ENCODE assay signal across 1 cellular context in the genomic region with DNA sequence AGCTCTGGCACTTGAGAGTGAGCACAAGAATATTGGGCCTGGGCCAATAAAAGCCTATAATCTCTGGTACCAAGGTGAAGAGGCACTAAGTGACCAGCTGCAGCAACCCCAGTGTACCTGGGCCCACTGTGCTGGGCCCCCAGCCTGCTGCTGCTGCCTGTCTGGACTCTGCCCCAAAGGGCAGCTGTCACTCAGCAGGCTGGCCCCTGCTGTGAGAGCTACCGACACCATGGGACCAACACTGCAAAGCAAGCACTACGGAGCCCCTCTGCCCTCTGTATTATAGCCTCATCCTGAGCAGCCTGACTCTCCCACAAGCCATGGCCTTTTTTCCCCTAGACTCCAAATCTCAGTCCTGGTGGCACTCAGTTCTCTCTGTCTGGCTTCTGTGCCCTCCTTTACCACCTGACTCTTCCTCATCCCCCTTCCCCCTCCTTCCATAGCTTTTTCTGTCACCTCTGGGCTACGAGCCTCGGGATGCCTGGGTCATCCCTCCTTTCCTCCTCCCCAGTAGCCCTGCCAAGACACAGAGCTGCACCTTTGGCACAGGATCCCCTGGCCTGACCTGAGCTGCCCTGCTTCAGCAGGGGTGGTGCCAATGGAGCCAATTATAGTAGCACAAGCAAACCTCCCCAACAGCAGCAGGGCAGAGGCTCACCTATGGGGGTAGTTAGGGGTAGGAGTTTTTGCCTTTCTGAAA.
TF ChIP-seq lines count a peak whose summit lies in the region.

No MANE protein-coding gene starts in this region.

TF ChIP-seq in HepG2, 621 proteins besides CTCF, POLR2A, EP300 and RAD21 (continues in another document):
- TF ChIP-seq SAP130 (CRISPR knock-in tag; IDR thresholded peaks at IDR 0.05; ENCODE audit: low read depth) = peak; percentile 48; the same call in 1 of the 2 replicates
- TF ChIP-seq ZNF292 (CRISPR knock-in tag; IDR thresholded peaks at IDR 0.05; ENCODE audit: borderline replicate concordance, low read depth) = peak; percentile 46; the same call in 1 of the 2 replicates
- TF ChIP-seq ZFX (CRISPR knock-in tag; IDR thresholded peaks at IDR 0.05; ENCODE audit: low read depth) = 0 out of 2 replicates have a peak, but pooled peaks have one; percentile 33
- TF ChIP-seq ZNF619 (CRISPR knock-in tag; IDR thresholded peaks at IDR 0.05) = 0 out of 2 replicates have a peak, but pooled peaks have one; percentile 25
- TF ChIP-seq, protein P1, sequence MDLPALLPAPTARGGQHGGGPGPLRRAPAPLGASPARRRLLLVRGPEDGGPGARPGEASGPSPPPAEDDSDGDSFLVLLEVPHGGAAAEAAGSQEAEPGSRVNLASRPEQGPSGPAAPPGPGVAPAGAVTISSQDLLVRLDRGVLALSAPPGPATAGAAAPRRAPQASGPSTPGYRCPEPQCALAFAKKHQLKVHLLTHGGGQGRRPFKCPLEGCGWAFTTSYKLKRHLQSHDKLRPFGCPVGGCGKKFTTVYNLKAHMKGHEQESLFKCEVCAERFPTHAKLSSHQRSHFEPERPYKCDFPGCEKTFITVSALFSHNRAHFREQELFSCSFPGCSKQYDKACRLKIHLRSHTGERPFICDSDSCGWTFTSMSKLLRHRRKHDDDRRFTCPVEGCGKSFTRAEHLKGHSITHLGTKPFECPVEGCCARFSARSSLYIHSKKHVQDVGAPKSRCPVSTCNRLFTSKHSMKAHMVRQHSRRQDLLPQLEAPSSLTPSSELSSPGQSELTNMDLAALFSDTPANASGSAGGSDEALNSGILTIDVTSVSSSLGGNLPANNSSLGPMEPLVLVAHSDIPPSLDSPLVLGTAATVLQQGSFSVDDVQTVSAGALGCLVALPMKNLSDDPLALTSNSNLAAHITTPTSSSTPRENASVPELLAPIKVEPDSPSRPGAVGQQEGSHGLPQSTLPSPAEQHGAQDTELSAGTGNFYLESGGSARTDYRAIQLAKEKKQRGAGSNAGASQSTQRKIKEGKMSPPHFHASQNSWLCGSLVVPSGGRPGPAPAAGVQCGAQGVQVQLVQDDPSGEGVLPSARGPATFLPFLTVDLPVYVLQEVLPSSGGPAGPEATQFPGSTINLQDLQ (CRISPR knock-in tag; IDR thresholded peaks at IDR 0.05) = no peak
- TF ChIP-seq FOXP1 (IDR thresholded peaks at IDR 0.05) = no peak
- no peak for TF ChIP-seq FOXP1 (CRISPR knock-in tag; IDR thresholded peaks at IDR 0.05)
- TF ChIP-seq POLR2G (IDR thresholded peaks at IDR 0.05; ENCODE audit: low read depth, low read length) = peak; percentile 47; the same call in 1 of the 2 replicates
- no peak for TF ChIP-seq SP1 (IDR thresholded peaks at IDR 0.05)
- TF ChIP-seq SP1 (CRISPR knock-in tag; IDR thresholded peaks at IDR 0.05) = no peak
- no peak for TF ChIP-seq NCOA2 (CRISPR knock-in tag; IDR thresholded peaks at IDR 0.05)
- TF ChIP-seq, protein P2, sequence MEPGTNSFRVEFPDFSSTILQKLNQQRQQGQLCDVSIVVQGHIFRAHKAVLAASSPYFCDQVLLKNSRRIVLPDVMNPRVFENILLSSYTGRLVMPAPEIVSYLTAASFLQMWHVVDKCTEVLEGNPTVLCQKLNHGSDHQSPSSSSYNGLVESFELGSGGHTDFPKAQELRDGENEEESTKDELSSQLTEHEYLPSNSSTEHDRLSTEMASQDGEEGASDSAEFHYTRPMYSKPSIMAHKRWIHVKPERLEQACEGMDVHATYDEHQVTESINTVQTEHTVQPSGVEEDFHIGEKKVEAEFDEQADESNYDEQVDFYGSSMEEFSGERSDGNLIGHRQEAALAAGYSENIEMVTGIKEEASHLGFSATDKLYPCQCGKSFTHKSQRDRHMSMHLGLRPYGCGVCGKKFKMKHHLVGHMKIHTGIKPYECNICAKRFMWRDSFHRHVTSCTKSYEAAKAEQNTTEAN (CRISPR knock-in tag; conservative IDR thresholded peaks at IDR 0.05) = no peak
- TF ChIP-seq NFE2 (CRISPR knock-in tag; IDR thresholded peaks at IDR 0.05) = no peak
- TF ChIP-seq, protein P3, sequence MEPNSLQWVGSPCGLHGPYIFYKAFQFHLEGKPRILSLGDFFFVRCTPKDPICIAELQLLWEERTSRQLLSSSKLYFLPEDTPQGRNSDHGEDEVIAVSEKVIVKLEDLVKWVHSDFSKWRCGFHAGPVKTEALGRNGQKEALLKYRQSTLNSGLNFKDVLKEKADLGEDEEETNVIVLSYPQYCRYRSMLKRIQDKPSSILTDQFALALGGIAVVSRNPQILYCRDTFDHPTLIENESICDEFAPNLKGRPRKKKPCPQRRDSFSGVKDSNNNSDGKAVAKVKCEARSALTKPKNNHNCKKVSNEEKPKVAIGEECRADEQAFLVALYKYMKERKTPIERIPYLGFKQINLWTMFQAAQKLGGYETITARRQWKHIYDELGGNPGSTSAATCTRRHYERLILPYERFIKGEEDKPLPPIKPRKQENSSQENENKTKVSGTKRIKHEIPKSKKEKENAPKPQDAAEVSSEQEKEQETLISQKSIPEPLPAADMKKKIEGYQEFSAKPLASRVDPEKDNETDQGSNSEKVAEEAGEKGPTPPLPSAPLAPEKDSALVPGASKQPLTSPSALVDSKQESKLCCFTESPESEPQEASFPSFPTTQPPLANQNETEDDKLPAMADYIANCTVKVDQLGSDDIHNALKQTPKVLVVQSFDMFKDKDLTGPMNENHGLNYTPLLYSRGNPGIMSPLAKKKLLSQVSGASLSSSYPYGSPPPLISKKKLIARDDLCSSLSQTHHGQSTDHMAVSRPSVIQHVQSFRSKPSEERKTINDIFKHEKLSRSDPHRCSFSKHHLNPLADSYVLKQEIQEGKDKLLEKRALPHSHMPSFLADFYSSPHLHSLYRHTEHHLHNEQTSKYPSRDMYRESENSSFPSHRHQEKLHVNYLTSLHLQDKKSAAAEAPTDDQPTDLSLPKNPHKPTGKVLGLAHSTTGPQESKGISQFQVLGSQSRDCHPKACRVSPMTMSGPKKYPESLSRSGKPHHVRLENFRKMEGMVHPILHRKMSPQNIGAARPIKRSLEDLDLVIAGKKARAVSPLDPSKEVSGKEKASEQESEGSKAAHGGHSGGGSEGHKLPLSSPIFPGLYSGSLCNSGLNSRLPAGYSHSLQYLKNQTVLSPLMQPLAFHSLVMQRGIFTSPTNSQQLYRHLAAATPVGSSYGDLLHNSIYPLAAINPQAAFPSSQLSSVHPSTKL (CRISPR knock-in tag; IDR thresholded peaks at IDR 0.05) = no peak
- TF ChIP-seq, protein P4, sequence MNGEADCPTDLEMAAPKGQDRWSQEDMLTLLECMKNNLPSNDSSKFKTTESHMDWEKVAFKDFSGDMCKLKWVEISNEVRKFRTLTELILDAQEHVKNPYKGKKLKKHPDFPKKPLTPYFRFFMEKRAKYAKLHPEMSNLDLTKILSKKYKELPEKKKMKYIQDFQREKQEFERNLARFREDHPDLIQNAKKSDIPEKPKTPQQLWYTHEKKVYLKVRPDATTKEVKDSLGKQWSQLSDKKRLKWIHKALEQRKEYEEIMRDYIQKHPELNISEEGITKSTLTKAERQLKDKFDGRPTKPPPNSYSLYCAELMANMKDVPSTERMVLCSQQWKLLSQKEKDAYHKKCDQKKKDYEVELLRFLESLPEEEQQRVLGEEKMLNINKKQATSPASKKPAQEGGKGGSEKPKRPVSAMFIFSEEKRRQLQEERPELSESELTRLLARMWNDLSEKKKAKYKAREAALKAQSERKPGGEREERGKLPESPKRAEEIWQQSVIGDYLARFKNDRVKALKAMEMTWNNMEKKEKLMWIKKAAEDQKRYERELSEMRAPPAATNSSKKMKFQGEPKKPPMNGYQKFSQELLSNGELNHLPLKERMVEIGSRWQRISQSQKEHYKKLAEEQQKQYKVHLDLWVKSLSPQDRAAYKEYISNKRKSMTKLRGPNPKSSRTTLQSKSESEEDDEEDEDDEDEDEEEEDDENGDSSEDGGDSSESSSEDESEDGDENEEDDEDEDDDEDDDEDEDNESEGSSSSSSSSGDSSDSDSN (CRISPR knock-in tag; IDR thresholded peaks at IDR 0.05) = peak; percentile 30
- 0 out of 2 replicates have a peak, but pooled peaks have one; percentile 23 for TF ChIP-seq ZNF263 (CRISPR knock-in tag; IDR thresholded peaks at IDR 0.05)
- peak; percentile 25; the same call in 1 of the 2 replicates for TF ChIP-seq ZNF350 (CRISPR knock-in tag; IDR thresholded peaks at IDR 0.05; ENCODE audit: borderline replicate concordance, low read depth)
- TF ChIP-seq SNAI1 (CRISPR knock-in tag; IDR thresholded peaks at IDR 0.05; ENCODE audit: borderline replicate concordance) = no peak
- peak; percentile 60; the same call in 1 of the 2 replicates for TF ChIP-seq ZMYM3 (CRISPR knock-in tag; IDR thresholded peaks at IDR 0.05)
- TF ChIP-seq, protein P5, sequence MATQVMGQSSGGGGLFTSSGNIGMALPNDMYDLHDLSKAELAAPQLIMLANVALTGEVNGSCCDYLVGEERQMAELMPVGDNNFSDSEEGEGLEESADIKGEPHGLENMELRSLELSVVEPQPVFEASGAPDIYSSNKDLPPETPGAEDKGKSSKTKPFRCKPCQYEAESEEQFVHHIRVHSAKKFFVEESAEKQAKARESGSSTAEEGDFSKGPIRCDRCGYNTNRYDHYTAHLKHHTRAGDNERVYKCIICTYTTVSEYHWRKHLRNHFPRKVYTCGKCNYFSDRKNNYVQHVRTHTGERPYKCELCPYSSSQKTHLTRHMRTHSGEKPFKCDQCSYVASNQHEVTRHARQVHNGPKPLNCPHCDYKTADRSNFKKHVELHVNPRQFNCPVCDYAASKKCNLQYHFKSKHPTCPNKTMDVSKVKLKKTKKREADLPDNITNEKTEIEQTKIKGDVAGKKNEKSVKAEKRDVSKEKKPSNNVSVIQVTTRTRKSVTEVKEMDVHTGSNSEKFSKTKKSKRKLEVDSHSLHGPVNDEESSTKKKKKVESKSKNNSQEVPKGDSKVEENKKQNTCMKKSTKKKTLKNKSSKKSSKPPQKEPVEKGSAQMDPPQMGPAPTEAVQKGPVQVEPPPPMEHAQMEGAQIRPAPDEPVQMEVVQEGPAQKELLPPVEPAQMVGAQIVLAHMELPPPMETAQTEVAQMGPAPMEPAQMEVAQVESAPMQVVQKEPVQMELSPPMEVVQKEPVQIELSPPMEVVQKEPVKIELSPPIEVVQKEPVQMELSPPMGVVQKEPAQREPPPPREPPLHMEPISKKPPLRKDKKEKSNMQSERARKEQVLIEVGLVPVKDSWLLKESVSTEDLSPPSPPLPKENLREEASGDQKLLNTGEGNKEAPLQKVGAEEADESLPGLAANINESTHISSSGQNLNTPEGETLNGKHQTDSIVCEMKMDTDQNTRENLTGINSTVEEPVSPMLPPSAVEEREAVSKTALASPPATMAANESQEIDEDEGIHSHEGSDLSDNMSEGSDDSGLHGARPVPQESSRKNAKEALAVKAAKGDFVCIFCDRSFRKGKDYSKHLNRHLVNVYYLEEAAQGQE (IDR thresholded peaks at IDR 0.05; ENCODE audit: borderline replicate concordance in 1 of 2, low read depth in 1 of 2, low read length in 2 of 2) = no peak
- TF ChIP-seq ZNF841 (CRISPR knock-in tag; IDR thresholded peaks at IDR 0.05; ENCODE audit: borderline replicate concordance) = no peak
- no peak for TF ChIP-seq ZZZ3 (CRISPR knock-in tag; IDR thresholded peaks at IDR 0.05; ENCODE audit: borderline replicate concordance)
- peak; percentile 88 for TF ChIP-seq ZNF563 (CRISPR knock-in tag; IDR thresholded peaks at IDR 0.05)
- no peak for TF ChIP-seq SMAD1 (CRISPR knock-in tag; IDR thresholded peaks at IDR 0.05; ENCODE audit: borderline replicate concordance, low read depth)
- TF ChIP-seq, protein P6, sequence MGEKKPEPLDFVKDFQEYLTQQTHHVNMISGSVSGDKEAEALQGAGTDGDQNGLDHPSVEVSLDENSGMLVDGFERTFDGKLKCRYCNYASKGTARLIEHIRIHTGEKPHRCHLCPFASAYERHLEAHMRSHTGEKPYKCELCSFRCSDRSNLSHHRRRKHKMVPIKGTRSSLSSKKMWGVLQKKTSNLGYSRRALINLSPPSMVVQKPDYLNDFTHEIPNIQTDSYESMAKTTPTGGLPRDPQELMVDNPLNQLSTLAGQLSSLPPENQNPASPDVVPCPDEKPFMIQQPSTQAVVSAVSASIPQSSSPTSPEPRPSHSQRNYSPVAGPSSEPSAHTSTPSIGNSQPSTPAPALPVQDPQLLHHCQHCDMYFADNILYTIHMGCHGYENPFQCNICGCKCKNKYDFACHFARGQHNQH (CRISPR knock-in tag; IDR thresholded peaks at IDR 0.05) = no peak
- peak; percentile 72 for TF ChIP-seq AGO2 (optimal IDR thresholded peaks at IDR 0.05; ENCODE audit: low read depth, low read length)
- TF ChIP-seq, protein P7, sequence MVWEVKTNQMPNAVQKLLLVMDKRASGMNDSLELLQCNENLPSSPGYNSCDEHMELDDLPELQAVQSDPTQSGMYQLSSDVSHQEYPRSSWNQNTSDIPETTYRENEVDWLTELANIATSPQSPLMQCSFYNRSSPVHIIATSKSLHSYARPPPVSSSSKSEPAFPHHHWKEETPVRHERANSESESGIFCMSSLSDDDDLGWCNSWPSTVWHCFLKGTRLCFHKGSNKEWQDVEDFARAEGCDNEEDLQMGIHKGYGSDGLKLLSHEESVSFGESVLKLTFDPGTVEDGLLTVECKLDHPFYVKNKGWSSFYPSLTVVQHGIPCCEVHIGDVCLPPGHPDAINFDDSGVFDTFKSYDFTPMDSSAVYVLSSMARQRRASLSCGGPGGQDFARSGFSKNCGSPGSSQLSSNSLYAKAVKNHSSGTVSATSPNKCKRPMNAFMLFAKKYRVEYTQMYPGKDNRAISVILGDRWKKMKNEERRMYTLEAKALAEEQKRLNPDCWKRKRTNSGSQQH (CRISPR knock-in tag; IDR thresholded peaks at IDR 0.05; ENCODE audit: low read depth) = no peak
- peak; percentile 91 for TF ChIP-seq MEIS2 (CRISPR knock-in tag; IDR thresholded peaks at IDR 0.05)
- peak; percentile 27 for TF ChIP-seq TEAD3 (CRISPR knock-in tag; optimal IDR thresholded peaks at IDR 0.05; ENCODE audit: borderline replicate concordance)
- TF ChIP-seq RARA (CRISPR knock-in tag; IDR thresholded peaks at IDR 0.05) = no peak
- TF ChIP-seq ZNF441 (CRISPR knock-in tag; IDR thresholded peaks at IDR 0.05; ENCODE audit: borderline replicate concordance) = no peak
- 0 out of 2 replicates have a peak, but pooled peaks have one; percentile 14 for TF ChIP-seq ZFY (CRISPR knock-in tag; IDR thresholded peaks at IDR 0.05)
- no peak for TF ChIP-seq ZNF430 (CRISPR knock-in tag; IDR thresholded peaks at IDR 0.05)
- TF ChIP-seq STAG1 (CRISPR knock-in tag; IDR thresholded peaks at IDR 0.05) = no peak
- TF ChIP-seq ZNF333 (CRISPR knock-in tag; IDR thresholded peaks at IDR 0.05; ENCODE audit: borderline replicate concordance) = no peak
- TF ChIP-seq, protein P8, sequence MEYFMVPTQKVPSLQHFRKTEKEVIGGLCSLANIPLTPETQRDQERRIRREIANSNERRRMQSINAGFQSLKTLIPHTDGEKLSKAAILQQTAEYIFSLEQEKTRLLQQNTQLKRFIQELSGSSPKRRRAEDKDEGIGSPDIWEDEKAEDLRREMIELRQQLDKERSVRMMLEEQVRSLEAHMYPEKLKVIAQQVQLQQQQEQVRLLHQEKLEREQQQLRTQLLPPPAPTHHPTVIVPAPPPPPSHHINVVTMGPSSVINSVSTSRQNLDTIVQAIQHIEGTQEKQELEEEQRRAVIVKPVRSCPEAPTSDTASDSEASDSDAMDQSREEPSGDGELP (IDR thresholded peaks at IDR 0.05; ENCODE audit: borderline replicate concordance, low read depth) = peak; percentile 48; the same call in 1 of the 2 replicates
- peak; percentile 76 for TF ChIP-seq HNF4G (IDR thresholded peaks at IDR 0.05; ENCODE audit: borderline replicate concordance, low read depth, low read length)
- TF ChIP-seq HNF4G (CRISPR knock-in tag; IDR thresholded peaks at IDR 0.05; ENCODE audit: borderline replicate concordance, low read depth) = no peak
- no peak for TF ChIP-seq MTA1 (CRISPR knock-in tag; IDR thresholded peaks at IDR 0.05; ENCODE audit: borderline replicate concordance)
- TF ChIP-seq ZNF331 (CRISPR knock-in tag; IDR thresholded peaks at IDR 0.05) = 0 out of 2 replicates have a peak, but pooled peaks have one; percentile 28
- TF ChIP-seq FOXA1 (IDR thresholded peaks at IDR 0.05) = no peak
- TF ChIP-seq FOXA1 (CRISPR knock-in tag; IDR thresholded peaks at IDR 0.05) = no peak
- TF ChIP-seq ZSCAN21 (CRISPR knock-in tag; IDR thresholded peaks at IDR 0.05; ENCODE audit: borderline replicate concordance) = no peak
